1 cellular context compared by ENCODE assay signal in the genomic region with DNA sequence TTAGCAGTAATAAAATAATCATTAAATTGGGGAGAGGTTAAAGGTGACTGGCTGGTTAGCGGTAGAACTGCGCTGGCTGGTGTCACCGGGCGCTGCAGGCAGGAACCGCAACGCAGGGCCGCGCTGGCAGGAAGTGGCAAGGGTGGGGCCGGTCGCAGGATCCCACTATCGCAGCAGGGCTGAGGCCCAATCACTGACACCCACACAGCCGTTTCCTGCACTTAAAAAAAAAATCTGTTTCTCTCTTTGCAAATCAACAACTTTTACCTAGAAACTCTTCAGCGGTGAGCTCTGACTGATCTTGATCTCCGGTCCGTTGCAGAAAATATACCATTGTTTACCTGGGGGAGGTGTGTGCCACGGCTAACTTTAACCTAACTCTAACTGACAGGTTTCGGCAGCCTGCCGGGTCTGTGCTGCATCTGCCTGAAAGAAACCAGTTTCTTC.
A peak's percentile ranks its signal among the peaks of the same experiment; 100 is the strongest.
TF ChIP-seq lines count a peak whose summit lies in the region.

No MANE protein-coding gene starts in this region.

TF ChIP-seq in K562, 482 proteins besides CTCF, POLR2A, EP300 and RAD21 (continued from another document and continues in another):
- TF ChIP-seq, protein P1, sequence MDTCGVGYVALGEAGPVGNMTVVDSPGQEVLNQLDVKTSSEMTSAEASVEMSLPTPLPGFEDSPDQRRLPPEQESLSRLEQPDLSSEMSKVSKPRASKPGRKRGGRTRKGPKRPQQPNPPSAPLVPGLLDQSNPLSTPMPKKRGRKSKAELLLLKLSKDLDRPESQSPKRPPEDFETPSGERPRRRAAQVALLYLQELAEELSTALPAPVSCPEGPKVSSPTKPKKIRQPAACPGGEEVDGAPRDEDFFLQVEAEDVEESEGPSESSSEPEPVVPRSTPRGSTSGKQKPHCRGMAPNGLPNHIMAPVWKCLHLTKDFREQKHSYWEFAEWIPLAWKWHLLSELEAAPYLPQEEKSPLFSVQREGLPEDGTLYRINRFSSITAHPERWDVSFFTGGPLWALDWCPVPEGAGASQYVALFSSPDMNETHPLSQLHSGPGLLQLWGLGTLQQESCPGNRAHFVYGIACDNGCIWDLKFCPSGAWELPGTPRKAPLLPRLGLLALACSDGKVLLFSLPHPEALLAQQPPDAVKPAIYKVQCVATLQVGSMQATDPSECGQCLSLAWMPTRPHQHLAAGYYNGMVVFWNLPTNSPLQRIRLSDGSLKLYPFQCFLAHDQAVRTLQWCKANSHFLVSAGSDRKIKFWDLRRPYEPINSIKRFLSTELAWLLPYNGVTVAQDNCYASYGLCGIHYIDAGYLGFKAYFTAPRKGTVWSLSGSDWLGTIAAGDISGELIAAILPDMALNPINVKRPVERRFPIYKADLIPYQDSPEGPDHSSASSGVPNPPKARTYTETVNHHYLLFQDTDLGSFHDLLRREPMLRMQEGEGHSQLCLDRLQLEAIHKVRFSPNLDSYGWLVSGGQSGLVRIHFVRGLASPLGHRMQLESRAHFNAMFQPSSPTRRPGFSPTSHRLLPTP (IDR thresholded peaks at IDR 0.05; ENCODE audit: borderline replicate concordance, extremely low read depth, insufficient read length): no peak
- TF ChIP-seq, protein P2, sequence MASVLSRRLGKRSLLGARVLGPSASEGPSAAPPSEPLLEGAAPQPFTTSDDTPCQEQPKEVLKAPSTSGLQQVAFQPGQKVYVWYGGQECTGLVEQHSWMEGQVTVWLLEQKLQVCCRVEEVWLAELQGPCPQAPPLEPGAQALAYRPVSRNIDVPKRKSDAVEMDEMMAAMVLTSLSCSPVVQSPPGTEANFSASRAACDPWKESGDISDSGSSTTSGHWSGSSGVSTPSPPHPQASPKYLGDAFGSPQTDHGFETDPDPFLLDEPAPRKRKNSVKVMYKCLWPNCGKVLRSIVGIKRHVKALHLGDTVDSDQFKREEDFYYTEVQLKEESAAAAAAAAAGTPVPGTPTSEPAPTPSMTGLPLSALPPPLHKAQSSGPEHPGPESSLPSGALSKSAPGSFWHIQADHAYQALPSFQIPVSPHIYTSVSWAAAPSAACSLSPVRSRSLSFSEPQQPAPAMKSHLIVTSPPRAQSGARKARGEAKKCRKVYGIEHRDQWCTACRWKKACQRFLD (CRISPR knock-in tag; IDR thresholded peaks at IDR 0.05): peak; percentile 70; the same call in 1 of the 2 replicates
- TF ChIP-seq KAT7 (CRISPR knock-in tag; IDR thresholded peaks at IDR 0.05; ENCODE audit: borderline replicate concordance) (no peak), ZNF175 (CRISPR knock-in tag; IDR thresholded peaks at IDR 0.05; ENCODE audit: low read depth) (peak; percentile 30; the same call in 1 of the 2 replicates), BMI1 (IDR thresholded peaks at IDR 0.05; ENCODE audit: low read length) (no peak), GATA2 (CRISPR knock-in tag; IDR thresholded peaks at IDR 0.05) (no peak), POLR2AphosphoS2 (IDR thresholded peaks at IDR 0.05; ENCODE audit: low read length) (no peak), ZNF589 (CRISPR knock-in tag; IDR thresholded peaks at IDR 0.05; ENCODE audit: low read depth) (no peak; the same call in 1 of the 2 replicates), RCOR1 (IDR thresholded peaks at IDR 0.05; ENCODE audit: borderline replicate concordance in 1 of 2, low read depth in 2 of 2, low read length in 2 of 2) (peak in 1 of 2 experiments; percentile 93; a peak in 2 of 4 replicates), ARHGAP35 (IDR thresholded peaks at IDR 0.05; ENCODE audit: partially characterized antibody) (no peak), PHF8 (IDR thresholded peaks at IDR 0.05; ENCODE audit: borderline replicate concordance, low read length) (no peak), SMAD4 (CRISPR knock-in tag; conservative IDR thresholded peaks at IDR 0.05) (peak; percentile 63), RNF2 (IDR thresholded peaks at IDR 0.05) (peak; percentile 47; the same call in 1 of the 2 replicates), GATAD2A (IDR thresholded peaks at IDR 0.05) (no peak), ZNF695 (CRISPR knock-in tag; IDR thresholded peaks at IDR 0.05) (no peak), NONO (IDR thresholded peaks at IDR 0.05; ENCODE audit: low read depth in 2 of 2, low read length in 1 of 2) (no peak), ZFP1 (CRISPR knock-in tag; IDR thresholded peaks at IDR 0.05) (no peak), TCFL5 (CRISPR knock-in tag; conservative IDR thresholded peaks at IDR 0.05) (no peak), BACH1 (tag; IDR thresholded peaks at IDR 0.05) (no peak), BRCA1 (IDR thresholded peaks at IDR 0.05) (no peak), BRCA1 (CRISPR knock-in tag; IDR thresholded peaks at IDR 0.05) (no peak), PCBP2 (IDR thresholded peaks at IDR 0.05; ENCODE audit: low read depth, low read length, poor library complexity, severe bottlenecking) (no peak), ZNF41 (CRISPR knock-in tag; conservative IDR thresholded peaks at IDR 0.05) (no peak), ZNF57 (CRISPR knock-in tag; IDR thresholded peaks at IDR 0.05) (no peak), SREBF2 (CRISPR knock-in tag; IDR thresholded peaks at IDR 0.05) (no peak), ZNF384 (IDR thresholded peaks at IDR 0.05; ENCODE audit: low read depth, low read length) (peak; percentile 74; the same call in 1 of the 2 replicates), TCF7L2 (IDR thresholded peaks at IDR 0.05; ENCODE audit: low read depth, low read length) (no peak)
- TF ChIP-seq, protein P3, sequence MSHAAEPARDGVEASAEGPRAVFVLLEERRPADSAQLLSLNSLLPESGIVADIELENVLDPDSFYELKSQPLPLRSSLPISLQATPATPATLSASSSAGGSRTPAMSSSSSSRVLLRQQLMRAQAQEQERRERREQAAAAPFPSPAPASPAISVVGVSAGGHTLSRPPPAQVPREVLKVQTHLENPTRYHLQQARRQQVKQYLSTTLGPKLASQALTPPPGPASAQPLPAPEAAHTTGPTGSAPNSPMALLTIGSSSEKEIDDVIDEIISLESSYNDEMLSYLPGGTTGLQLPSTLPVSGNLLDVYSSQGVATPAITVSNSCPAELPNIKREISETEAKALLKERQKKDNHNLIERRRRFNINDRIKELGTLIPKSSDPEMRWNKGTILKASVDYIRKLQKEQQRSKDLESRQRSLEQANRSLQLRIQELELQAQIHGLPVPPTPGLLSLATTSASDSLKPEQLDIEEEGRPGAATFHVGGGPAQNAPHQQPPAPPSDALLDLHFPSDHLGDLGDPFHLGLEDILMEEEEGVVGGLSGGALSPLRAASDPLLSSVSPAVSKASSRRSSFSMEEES (CRISPR knock-in tag; IDR thresholded peaks at IDR 0.05): no peak
- TF ChIP-seq, protein P4, sequence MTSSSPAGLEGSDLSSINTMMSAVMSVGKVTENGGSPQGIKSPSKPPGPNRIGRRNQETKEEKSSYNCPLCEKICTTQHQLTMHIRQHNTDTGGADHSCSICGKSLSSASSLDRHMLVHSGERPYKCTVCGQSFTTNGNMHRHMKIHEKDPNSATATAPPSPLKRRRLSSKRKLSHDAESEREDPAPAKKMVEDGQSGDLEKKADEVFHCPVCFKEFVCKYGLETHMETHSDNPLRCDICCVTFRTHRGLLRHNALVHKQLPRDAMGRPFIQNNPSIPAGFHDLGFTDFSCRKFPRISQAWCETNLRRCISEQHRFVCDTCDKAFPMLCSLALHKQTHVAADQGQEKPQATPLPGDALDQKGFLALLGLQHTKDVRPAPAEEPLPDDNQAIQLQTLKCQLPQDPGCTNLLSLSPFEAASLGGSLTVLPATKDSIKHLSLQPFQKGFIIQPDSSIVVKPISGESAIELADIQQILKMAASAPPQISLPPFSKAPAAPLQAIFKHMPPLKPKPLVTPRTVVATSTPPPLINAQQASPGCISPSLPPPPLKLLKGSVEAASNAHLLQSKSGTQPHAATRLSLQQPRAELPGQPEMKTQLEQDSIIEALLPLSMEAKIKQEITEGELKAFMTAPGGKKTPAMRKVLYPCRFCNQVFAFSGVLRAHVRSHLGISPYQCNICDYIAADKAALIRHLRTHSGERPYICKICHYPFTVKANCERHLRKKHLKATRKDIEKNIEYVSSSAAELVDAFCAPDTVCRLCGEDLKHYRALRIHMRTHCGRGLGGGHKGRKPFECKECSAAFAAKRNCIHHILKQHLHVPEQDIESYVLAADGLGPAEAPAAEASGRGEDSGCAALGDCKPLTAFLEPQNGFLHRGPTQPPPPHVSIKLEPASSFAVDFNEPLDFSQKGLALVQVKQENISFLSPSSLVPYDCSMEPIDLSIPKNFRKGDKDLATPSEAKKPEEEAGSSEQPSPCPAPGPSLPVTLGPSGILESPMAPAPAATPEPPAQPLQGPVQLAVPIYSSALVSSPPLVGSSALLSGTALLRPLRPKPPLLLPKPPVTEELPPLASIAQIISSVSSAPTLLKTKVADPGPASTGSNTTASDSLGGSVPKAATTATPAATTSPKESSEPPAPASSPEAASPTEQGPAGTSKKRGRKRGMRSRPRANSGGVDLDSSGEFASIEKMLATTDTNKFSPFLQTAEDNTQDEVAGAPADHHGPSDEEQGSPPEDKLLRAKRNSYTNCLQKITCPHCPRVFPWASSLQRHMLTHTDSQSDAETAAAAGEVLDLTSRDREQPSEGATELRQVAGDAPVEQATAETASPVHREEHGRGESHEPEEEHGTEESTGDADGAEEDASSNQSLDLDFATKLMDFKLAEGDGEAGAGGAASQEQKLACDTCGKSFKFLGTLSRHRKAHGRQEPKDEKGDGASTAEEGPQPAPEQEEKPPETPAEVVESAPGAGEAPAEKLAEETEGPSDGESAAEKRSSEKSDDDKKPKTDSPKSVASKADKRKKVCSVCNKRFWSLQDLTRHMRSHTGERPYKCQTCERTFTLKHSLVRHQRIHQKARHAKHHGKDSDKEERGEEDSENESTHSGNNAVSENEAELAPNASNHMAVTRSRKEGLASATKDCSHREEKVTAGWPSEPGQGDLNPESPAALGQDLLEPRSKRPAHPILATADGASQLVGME (CRISPR knock-in tag; IDR thresholded peaks at IDR 0.05): no peak
- TF ChIP-seq, protein P5, sequence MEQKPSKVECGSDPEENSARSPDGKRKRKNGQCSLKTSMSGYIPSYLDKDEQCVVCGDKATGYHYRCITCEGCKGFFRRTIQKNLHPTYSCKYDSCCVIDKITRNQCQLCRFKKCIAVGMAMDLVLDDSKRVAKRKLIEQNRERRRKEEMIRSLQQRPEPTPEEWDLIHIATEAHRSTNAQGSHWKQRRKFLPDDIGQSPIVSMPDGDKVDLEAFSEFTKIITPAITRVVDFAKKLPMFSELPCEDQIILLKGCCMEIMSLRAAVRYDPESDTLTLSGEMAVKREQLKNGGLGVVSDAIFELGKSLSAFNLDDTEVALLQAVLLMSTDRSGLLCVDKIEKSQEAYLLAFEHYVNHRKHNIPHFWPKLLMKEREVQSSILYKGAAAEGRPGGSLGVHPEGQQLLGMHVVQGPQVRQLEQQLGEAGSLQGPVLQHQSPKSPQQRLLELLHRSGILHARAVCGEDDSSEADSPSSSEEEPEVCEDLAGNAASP (IDR thresholded peaks at IDR 0.05): no peak
- TF ChIP-seq, protein P6, sequence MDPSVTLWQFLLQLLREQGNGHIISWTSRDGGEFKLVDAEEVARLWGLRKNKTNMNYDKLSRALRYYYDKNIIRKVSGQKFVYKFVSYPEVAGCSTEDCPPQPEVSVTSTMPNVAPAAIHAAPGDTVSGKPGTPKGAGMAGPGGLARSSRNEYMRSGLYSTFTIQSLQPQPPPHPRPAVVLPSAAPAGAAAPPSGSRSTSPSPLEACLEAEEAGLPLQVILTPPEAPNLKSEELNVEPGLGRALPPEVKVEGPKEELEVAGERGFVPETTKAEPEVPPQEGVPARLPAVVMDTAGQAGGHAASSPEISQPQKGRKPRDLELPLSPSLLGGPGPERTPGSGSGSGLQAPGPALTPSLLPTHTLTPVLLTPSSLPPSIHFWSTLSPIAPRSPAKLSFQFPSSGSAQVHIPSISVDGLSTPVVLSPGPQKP (CRISPR knock-in tag; IDR thresholded peaks at IDR 0.05): no peak
- TF ChIP-seq, protein P7, sequence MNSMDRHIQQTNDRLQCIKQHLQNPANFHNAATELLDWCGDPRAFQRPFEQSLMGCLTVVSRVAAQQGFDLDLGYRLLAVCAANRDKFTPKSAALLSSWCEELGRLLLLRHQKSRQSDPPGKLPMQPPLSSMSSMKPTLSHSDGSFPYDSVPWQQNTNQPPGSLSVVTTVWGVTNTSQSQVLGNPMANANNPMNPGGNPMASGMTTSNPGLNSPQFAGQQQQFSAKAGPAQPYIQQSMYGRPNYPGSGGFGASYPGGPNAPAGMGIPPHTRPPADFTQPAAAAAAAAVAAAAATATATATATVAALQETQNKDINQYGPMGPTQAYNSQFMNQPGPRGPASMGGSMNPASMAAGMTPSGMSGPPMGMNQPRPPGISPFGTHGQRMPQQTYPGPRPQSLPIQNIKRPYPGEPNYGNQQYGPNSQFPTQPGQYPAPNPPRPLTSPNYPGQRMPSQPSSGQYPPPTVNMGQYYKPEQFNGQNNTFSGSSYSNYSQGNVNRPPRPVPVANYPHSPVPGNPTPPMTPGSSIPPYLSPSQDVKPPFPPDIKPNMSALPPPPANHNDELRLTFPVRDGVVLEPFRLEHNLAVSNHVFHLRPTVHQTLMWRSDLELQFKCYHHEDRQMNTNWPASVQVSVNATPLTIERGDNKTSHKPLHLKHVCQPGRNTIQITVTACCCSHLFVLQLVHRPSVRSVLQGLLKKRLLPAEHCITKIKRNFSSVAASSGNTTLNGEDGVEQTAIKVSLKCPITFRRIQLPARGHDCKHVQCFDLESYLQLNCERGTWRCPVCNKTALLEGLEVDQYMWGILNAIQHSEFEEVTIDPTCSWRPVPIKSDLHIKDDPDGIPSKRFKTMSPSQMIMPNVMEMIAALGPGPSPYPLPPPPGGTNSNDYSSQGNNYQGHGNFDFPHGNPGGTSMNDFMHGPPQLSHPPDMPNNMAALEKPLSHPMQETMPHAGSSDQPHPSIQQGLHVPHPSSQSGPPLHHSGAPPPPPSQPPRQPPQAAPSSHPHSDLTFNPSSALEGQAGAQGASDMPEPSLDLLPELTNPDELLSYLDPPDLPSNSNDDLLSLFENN (IDR thresholded peaks at IDR 0.05; ENCODE audit: low read depth in 2 of 2, low read length in 2 of 2): no peak
- TF ChIP-seq, protein P8, sequence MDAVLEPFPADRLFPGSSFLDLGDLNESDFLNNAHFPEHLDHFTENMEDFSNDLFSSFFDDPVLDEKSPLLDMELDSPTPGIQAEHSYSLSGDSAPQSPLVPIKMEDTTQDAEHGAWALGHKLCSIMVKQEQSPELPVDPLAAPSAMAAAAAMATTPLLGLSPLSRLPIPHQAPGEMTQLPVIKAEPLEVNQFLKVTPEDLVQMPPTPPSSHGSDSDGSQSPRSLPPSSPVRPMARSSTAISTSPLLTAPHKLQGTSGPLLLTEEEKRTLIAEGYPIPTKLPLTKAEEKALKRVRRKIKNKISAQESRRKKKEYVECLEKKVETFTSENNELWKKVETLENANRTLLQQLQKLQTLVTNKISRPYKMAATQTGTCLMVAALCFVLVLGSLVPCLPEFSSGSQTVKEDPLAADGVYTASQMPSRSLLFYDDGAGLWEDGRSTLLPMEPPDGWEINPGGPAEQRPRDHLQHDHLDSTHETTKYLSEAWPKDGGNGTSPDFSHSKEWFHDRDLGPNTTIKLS (IDR thresholded peaks at IDR 0.05; ENCODE audit: borderline replicate concordance, low read depth): peak; percentile 82; the same call in 1 of the 2 replicates
- TF ChIP-seq, protein P9, sequence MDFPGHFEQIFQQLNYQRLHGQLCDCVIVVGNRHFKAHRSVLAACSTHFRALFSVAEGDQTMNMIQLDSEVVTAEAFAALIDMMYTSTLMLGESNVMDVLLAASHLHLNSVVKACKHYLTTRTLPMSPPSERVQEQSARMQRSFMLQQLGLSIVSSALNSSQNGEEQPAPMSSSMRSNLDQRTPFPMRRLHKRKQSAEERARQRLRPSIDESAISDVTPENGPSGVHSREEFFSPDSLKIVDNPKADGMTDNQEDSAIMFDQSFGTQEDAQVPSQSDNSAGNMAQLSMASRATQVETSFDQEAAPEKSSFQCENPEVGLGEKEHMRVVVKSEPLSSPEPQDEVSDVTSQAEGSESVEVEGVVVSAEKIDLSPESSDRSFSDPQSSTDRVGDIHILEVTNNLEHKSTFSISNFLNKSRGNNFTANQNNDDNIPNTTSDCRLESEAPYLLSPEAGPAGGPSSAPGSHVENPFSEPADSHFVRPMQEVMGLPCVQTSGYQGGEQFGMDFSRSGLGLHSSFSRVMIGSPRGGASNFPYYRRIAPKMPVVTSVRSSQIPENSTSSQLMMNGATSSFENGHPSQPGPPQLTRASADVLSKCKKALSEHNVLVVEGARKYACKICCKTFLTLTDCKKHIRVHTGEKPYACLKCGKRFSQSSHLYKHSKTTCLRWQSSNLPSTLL (IDR thresholded peaks at IDR 0.05): no peak
